In genomic region chr6:34485321-34486060, GRCh38 we compare ENCODE assay signal across 12 cellular contexts. TPM values are rescaled to one million over a fixed set of nuclear protein-coding genes. Genes with fewer than 3 reads are reported as not detected.
A peak's percentile ranks its signal among the peaks of the same experiment; 100 is the strongest.
DNase-seq lines count a peak whose midpoint lies in the region; ATAC-seq and TF ChIP-seq lines count a peak whose summit lies in the region.
"Had no signal": no experiment of that assay in that cellular context is flagged by ENCODE, and none has a peak within 500 bp of the region (broad histone marks: within the 10 kb centered on the region; RNA-seq: fewer than 3 reads in every experiment).

No MANE protein-coding gene starts in this region.

- H3K4me1 ChIP-seq in foreskin keratinocyte (peaks cover 11% of the 10 kb centered on the region), upper lobe of right lung (no peaks in the 10 kb centered on the region)
- H3K4me1 ChIP-seq: esophagus squamous epithelium had no signal

- H3K27ac ChIP-seq in foreskin keratinocyte (peak overlapping the region; percentile 64), upper lobe of right lung (no peak overlapping the region)
- H3K27ac ChIP-seq: esophagus squamous epithelium had no signal

- peaks cover 28% of the 10 kb centered on the region for H3K4me1 Mint-ChIP-seq in stimulated activated naive CD8-positive, alpha-beta T cell treated with anti-CD3 and anti-CD28 coated beads, Interleukin-15, Interleukin-2, amounts not matched to agents 100 ng/mL and 50 ng/mL, for 24 hours (ENCODE audit: low read depth)
- H3K4me1 Mint-ChIP-seq in T-helper 17 cell: peaks cover 25% of the 10 kb centered on the region
- no peaks in the 10 kb centered on the region for H3K4me1 Mint-ChIP-seq in CD14-positive monocyte

- no peaks in the 10 kb centered on the region for H3K9me3 Mint-ChIP-seq in stimulated activated naive CD8-positive, alpha-beta T cell treated with anti-CD3 and anti-CD28 coated beads, Interleukin-15, Interleukin-2, amounts not matched to agents 100 ng/mL and 50 ng/mL, for 24 hours
- H3K9me3 Mint-ChIP-seq in CD14-positive monocyte: peaks cover 0 to 1% (median 0%) of the 10 kb centered on the region in 7 donors
- H3K9me3 Mint-ChIP-seq: dendritic cell treated with granulocyte-macrophage colony-stimulating factor and Interleukin-4, amounts not matched to agents 40 ng/mL and 50 ng/mL, for 4 days had no signal

- H3K27me3 Mint-ChIP-seq in stimulated activated naive CD8-positive, alpha-beta T cell treated with anti-CD3 and anti-CD28 coated beads, Interleukin-15, Interleukin-2, amounts not matched to agents 100 ng/mL and 50 ng/mL, for 24 hours: no peaks in the 10 kb centered on the region
- no peaks in the 10 kb centered on the region for H3K27me3 Mint-ChIP-seq in T-helper 17 cell
- peaks cover 0 to 10% (median 0%) of the 10 kb centered on the region in 3 donors for H3K27me3 Mint-ChIP-seq in CD14-positive monocyte (ENCODE audit: low read depth in 3 of 3)

- peak overlapping the region; percentile 83 for H3K27ac Mint-ChIP-seq in stimulated activated naive CD8-positive, alpha-beta T cell treated with anti-CD3 and anti-CD28 coated beads, Interleukin-15, Interleukin-2, amounts not matched to agents 100 ng/mL and 50 ng/mL, for 24 hours
- peak overlapping the region; percentile 91 for H3K27ac Mint-ChIP-seq in T-helper 17 cell
- peak overlapping the region in 1 of 7 donors; percentile 85 for H3K27ac Mint-ChIP-seq in CD14-positive monocyte
- H3K27ac Mint-ChIP-seq: dendritic cell treated with granulocyte-macrophage colony-stimulating factor and Interleukin-4, amounts not matched to agents 40 ng/mL and 50 ng/mL, for 4 days; progenitor cell of endocrine pancreas had no signal

- TF ChIP-seq CTCF in foreskin keratinocyte (conservative IDR thresholded peaks at IDR 0.05): no peak
- TF ChIP-seq CTCF in upper lobe of right lung (IDR thresholded peaks at IDR 0.05): no peak
- no peak for TF ChIP-seq CTCF in CD14-positive monocyte (IDR thresholded peaks at IDR 0.05)

- DNase-seq in stimulated activated naive CD8-positive, alpha-beta T cell treated with anti-CD3 and anti-CD28 coated beads, Interleukin-15, Interleukin-2, amounts not matched to agents 100 U/mL and 50 U/mL, for 24 hours: no peak
- DNase-seq in T-helper 17 cell (no peak), foreskin keratinocyte (no peak), upper lobe of right lung (peak; percentile 51), DMS114 treated with DMSO at 0.1 percent for 48 hours (lab: John Stamatoyannopoulos, UW; ENCODE audit: unreplicated experiment) (no peak), CD14-positive monocyte (ENCODE audit: low spot score) (no peak), NOMO-1 (lab: John Stamatoyannopoulos, UW; ENCODE audit: unreplicated experiment in 2 of 2) (no peak)
- DNase-seq: esophagus squamous epithelium, NCI-H2171 had no signal

- ATAC-seq in stimulated activated naive CD8-positive, alpha-beta T cell treated with anti-CD3 and anti-CD28 coated beads, Interleukin-15, Interleukin-2, amounts not matched to agents 100 U/mL and 50 U/mL, for 24 hours: no peak
- ATAC-seq in T-helper 17 cell (no peak), foreskin keratinocyte (peak; percentile 13), upper lobe of right lung (no peak)

- H3K36me3 Mint-ChIP-seq in stimulated activated naive CD8-positive, alpha-beta T cell treated with anti-CD3 and anti-CD28 coated beads, Interleukin-15, Interleukin-2, amounts not matched to agents 100 ng/mL and 50 ng/mL, for 24 hours (ENCODE audit: low read depth): no peaks in the 10 kb centered on the region
- H3K36me3 Mint-ChIP-seq in T-helper 17 cell (ENCODE audit: low read depth) (no peaks in the 10 kb centered on the region), CD14-positive monocyte (no peaks in the 10 kb centered on the region)

- H3K4me3 Mint-ChIP-seq in stimulated activated naive CD8-positive, alpha-beta T cell treated with anti-CD3 and anti-CD28 coated beads, Interleukin-15, Interleukin-2, amounts not matched to agents 100 ng/mL and 50 ng/mL, for 24 hours: no peak overlapping the region
- peak overlapping the region; percentile 81 for H3K4me3 Mint-ChIP-seq in T-helper 17 cell
- H3K4me3 Mint-ChIP-seq in CD14-positive monocyte: peak overlapping the region in 1 of 2 donors; percentile 14
- H3K4me3 Mint-ChIP-seq: dendritic cell treated with granulocyte-macrophage colony-stimulating factor and Interleukin-4, amounts not matched to agents 40 ng/mL and 50 ng/mL, for 4 days had no signal

- no peaks in the 10 kb centered on the region for H3K36me3 ChIP-seq in upper lobe of right lung
- H3K36me3 ChIP-seq: esophagus squamous epithelium had no signal

- no peaks in the 10 kb centered on the region for H3K9me3 ChIP-seq in T-helper 17 cell (ENCODE audit: control insufficient read depth, low read length, poor library complexity, severe bottlenecking)
- H3K9me3 ChIP-seq in upper lobe of right lung: no peaks in the 10 kb centered on the region
- H3K9me3 ChIP-seq: esophagus squamous epithelium had no signal

- no peak overlapping the region for H3K4me3 ChIP-seq in upper lobe of right lung
- H3K4me3 ChIP-seq: esophagus squamous epithelium had no signal

- H3K27me3 ChIP-seq in foreskin keratinocyte: no peaks in the 10 kb centered on the region
- H3K27me3 ChIP-seq in upper lobe of right lung: no peaks in the 10 kb centered on the region
- H3K27me3 ChIP-seq: esophagus squamous epithelium had no signal

- intact Hi-C loops in upper lobe of right lung (cut with DNase I) (no loop called here), CD14-positive monocyte (cut with micrococcal nuclease) (no loop called here)

RNA-seq across cellular contexts. Expression of gene PACSIN1, which starts 19.6 kb away (rescaled TPM):
- total RNA-seq in T-helper 17 cell (under 1 TPM; 0.40 to 0.50 TPM), foreskin keratinocyte (0.07 TPM in 1 of 2 replicates, not detected in the other), upper lobe of right lung (not detected)
- polyA plus RNA-seq in foreskin keratinocyte (0.01 TPM in 1 of 2 replicates, not detected in the other), CD14-positive monocyte (not detected)
- total RNA-seq: esophagus squamous epithelium had no signal

RNA-seq across cellular contexts. Expression of gene RPS10, which starts 59.6 kb away (rescaled TPM):
- total RNA-seq in T-helper 17 cell (1,000 to 10,000 TPM; 2,447 to 2,547 TPM), foreskin keratinocyte (1,970 and 2,018 TPM in 2 replicates), upper lobe of right lung (875 TPM)
- polyA plus RNA-seq in foreskin keratinocyte (3,077 and 3,184 TPM in 2 replicates), CD14-positive monocyte (1,000 to 10,000 TPM in 1 of 2 donors, 100 to 1,000 TPM in 1; 645 to 1,054 TPM)
